ENCODE assay signal across 1 cellular context in genomic region chr2:43165378-43166025, GRCh38.
TF ChIP-seq lines count a peak whose summit lies in the region.

No MANE protein-coding gene starts in this region.

TF ChIP-seq in H1, 55 proteins besides CTCF, POLR2A, EP300 and RAD21 (continued from another document):
- no peak for TF ChIP-seq GABPA (IDR thresholded peaks at IDR 0.05; ENCODE audit: borderline replicate concordance, insufficient read depth, low read length)
- TF ChIP-seq GTF2F1 (IDR thresholded peaks at IDR 0.05; ENCODE audit: borderline replicate concordance, low read depth, low read length) = no peak
- TF ChIP-seq, protein P1, sequence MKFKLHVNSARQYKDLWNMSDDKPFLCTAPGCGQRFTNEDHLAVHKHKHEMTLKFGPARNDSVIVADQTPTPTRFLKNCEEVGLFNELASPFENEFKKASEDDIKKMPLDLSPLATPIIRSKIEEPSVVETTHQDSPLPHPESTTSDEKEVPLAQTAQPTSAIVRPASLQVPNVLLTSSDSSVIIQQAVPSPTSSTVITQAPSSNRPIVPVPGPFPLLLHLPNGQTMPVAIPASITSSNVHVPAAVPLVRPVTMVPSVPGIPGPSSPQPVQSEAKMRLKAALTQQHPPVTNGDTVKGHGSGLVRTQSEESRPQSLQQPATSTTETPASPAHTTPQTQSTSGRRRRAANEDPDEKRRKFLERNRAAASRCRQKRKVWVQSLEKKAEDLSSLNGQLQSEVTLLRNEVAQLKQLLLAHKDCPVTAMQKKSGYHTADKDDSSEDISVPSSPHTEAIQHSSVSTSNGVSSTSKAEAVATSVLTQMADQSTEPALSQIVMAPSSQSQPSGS (IDR thresholded peaks at IDR 0.05; ENCODE audit: low read length) = no peak
- TF ChIP-seq SP1 (IDR thresholded peaks at IDR 0.05; ENCODE audit: low read depth, low read length) = no peak
- no peak for TF ChIP-seq YY1 (IDR thresholded peaks at IDR 0.05; ENCODE audit: low read depth, low read length)
- TF ChIP-seq, protein P2, sequence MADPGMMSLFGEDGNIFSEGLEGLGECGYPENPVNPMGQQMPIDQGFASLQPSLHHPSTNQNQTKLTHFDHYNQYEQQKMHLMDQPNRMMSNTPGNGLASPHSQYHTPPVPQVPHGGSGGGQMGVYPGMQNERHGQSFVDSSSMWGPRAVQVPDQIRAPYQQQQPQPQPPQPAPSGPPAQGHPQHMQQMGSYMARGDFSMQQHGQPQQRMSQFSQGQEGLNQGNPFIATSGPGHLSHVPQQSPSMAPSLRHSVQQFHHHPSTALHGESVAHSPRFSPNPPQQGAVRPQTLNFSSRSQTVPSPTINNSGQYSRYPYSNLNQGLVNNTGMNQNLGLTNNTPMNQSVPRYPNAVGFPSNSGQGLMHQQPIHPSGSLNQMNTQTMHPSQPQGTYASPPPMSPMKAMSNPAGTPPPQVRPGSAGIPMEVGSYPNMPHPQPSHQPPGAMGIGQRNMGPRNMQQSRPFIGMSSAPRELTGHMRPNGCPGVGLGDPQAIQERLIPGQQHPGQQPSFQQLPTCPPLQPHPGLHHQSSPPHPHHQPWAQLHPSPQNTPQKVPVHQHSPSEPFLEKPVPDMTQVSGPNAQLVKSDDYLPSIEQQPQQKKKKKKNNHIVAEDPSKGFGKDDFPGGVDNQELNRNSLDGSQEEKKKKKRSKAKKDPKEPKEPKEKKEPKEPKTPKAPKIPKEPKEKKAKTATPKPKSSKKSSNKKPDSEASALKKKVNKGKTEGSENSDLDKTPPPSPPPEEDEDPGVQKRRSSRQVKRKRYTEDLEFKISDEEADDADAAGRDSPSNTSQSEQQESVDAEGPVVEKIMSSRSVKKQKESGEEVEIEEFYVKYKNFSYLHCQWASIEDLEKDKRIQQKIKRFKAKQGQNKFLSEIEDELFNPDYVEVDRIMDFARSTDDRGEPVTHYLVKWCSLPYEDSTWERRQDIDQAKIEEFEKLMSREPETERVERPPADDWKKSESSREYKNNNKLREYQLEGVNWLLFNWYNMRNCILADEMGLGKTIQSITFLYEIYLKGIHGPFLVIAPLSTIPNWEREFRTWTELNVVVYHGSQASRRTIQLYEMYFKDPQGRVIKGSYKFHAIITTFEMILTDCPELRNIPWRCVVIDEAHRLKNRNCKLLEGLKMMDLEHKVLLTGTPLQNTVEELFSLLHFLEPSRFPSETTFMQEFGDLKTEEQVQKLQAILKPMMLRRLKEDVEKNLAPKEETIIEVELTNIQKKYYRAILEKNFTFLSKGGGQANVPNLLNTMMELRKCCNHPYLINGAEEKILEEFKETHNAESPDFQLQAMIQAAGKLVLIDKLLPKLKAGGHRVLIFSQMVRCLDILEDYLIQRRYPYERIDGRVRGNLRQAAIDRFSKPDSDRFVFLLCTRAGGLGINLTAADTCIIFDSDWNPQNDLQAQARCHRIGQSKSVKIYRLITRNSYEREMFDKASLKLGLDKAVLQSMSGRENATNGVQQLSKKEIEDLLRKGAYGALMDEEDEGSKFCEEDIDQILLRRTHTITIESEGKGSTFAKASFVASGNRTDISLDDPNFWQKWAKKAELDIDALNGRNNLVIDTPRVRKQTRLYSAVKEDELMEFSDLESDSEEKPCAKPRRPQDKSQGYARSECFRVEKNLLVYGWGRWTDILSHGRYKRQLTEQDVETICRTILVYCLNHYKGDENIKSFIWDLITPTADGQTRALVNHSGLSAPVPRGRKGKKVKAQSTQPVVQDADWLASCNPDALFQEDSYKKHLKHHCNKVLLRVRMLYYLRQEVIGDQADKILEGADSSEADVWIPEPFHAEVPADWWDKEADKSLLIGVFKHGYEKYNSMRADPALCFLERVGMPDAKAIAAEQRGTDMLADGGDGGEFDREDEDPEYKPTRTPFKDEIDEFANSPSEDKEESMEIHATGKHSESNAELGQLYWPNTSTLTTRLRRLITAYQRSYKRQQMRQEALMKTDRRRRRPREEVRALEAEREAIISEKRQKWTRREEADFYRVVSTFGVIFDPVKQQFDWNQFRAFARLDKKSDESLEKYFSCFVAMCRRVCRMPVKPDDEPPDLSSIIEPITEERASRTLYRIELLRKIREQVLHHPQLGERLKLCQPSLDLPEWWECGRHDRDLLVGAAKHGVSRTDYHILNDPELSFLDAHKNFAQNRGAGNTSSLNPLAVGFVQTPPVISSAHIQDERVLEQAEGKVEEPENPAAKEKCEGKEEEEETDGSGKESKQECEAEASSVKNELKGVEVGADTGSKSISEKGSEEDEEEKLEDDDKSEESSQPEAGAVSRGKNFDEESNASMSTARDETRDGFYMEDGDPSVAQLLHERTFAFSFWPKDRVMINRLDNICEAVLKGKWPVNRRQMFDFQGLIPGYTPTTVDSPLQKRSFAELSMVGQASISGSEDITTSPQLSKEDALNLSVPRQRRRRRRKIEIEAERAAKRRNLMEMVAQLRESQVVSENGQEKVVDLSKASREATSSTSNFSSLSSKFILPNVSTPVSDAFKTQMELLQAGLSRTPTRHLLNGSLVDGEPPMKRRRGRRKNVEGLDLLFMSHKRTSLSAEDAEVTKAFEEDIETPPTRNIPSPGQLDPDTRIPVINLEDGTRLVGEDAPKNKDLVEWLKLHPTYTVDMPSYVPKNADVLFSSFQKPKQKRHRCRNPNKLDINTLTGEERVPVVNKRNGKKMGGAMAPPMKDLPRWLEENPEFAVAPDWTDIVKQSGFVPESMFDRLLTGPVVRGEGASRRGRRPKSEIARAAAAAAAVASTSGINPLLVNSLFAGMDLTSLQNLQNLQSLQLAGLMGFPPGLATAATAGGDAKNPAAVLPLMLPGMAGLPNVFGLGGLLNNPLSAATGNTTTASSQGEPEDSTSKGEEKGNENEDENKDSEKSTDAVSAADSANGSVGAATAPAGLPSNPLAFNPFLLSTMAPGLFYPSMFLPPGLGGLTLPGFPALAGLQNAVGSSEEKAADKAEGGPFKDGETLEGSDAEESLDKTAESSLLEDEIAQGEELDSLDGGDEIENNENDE (IDR thresholded peaks at IDR 0.05; ENCODE audit: insufficient replicate concordance, low read length) = no peak
- TF ChIP-seq RFX5 (IDR thresholded peaks at IDR 0.05; ENCODE audit: borderline replicate concordance, low read depth, low read length) = no peak
- TF ChIP-seq PHF8 (conservative IDR thresholded peaks at IDR 0.05; ENCODE audit: low read depth, low read length) = no peak
- TF ChIP-seq, protein P3, sequence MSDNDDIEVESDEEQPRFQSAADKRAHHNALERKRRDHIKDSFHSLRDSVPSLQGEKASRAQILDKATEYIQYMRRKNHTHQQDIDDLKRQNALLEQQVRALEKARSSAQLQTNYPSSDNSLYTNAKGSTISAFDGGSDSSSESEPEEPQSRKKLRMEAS (IDR thresholded peaks at IDR 0.05) = no peak
- TF ChIP-seq CTBP2 (IDR thresholded peaks at IDR 0.05; ENCODE audit: borderline replicate concordance, insufficient read depth, insufficient read length, low read length) = no peak
- no peak for TF ChIP-seq CREB1 (IDR thresholded peaks at IDR 0.05)
